In the genomic region with DNA sequence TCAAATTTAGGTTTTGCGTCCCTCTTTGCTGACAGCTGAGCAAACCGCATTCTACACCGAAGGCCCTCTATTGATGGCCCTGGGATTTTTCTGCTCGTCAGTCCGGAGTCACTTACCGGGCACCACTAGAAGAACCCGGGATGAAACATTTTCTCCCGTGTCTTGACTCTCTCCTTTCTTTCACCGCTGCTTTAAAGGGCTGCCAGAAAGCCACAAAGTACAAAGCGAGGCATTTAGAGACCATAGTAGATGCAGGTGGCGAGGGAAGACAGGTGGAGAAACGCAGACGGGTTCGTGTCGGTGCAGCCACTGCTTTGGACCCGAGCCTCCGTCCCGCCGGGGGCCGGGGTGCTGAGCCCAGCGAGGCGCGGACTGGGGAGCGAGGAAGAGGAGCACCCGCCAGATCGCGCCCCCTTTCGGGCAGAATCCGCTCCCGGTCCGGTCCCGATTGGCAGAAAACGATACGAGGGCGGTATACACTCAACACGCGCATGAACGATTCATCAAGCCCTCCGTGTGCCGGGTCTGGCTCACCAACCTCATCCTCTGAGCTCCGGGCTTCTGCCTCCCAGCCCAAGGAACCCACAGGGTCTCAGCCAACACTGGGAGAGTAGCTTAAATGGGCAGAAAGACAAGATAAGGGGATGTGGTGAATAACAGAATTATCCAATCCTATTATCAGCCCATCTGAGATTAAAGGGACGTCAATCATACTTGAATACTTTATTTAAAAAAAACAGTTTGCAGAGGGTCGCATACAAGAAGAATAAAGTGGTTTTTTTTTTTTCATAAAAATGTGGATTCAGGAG, we compare ENCODE assay signal across 8 cellular contexts.
DNase-seq lines count a peak whose midpoint lies in the region; ATAC-seq and FAIRE-seq lines count a peak whose summit lies in the region.

No MANE protein-coding gene starts in this region.

- no peaks in the 10 kb centered on the region for H3K9me2 ChIP-seq in Karpas-422 (replicated peaks; ENCODE audit: insufficient read depth, low read length)

- ATAC-seq in GM21737 (IDR thresholded peaks at IDR 0.05; ENCODE audit: unreplicated experiment), result peak; percentile 58
- ATAC-seq in activated T-cell treated with anti-CD3 and anti-CD28 coated beads, Interleukin-2, amount 50 U/mL, for 72 hours (replicated peaks in 1 of 2), result peak; percentile 85 to 87
- ATAC-seq in naive B cell (ENCODE audit: low read depth in 2 of 2), result peak; percentile 71

- H3K27me3 ChIP-seq in Karpas-422 (ENCODE audit: low read length), result no peaks in the 10 kb centered on the region

- peak overlapping the region; percentile 99 for H3K27ac Mint-ChIP-seq in activated T-cell treated with anti-CD3 and anti-CD28 coated beads, Interleukin-2, amount 50 U/mL, for 72 hours
- H3K27ac Mint-ChIP-seq in naive B cell, result peak overlapping the region; percentile 65 to 98 (median 94)

- H3K4me3 ChIP-seq in Karpas-422 (ENCODE audit: low read length), result peak overlapping the region; percentile 75

- no peak overlapping the region for H3K27ac ChIP-seq in Karpas-422 (ENCODE audit: low read length)

- H3K79me2 ChIP-seq in Karpas-422 (ENCODE audit: low read length), result no peaks in the 10 kb centered on the region

- peaks cover 38% of the 10 kb centered on the region for H3K27me3 Mint-ChIP-seq in activated T-cell treated with anti-CD3 and anti-CD28 coated beads, Interleukin-2, amount 50 U/mL, for 72 hours (ENCODE audit: low read depth)
- peaks cover 29 to 64% (median 37%) of the 10 kb centered on the region in 3 donors for H3K27me3 Mint-ChIP-seq in naive B cell

- H4K20me1 ChIP-seq in Karpas-422 (ENCODE audit: insufficient read depth, low read depth, low read length), result no peaks in the 10 kb centered on the region

- no peaks in the 10 kb centered on the region for H3K36me3 ChIP-seq in Karpas-422 (ENCODE audit: insufficient read depth, low read length)

- H3K9me3 ChIP-seq in Karpas-422 (ENCODE audit: low read length), result no peaks in the 10 kb centered on the region

- peaks cover 16% of the 10 kb centered on the region for H3K4me1 ChIP-seq in Karpas-422 (ENCODE audit: low read length)

- H3K4me2 ChIP-seq in Karpas-422 (ENCODE audit: low read depth, low read length, poor library complexity, severe bottlenecking), result peak overlapping the region; percentile 88

- peak overlapping the region; percentile 93 to 98 for H3K4me3 Mint-ChIP-seq in activated T-cell treated with anti-CD3 and anti-CD28 coated beads, Interleukin-2, amount 50 U/mL, for 72 hours
- H3K4me3 Mint-ChIP-seq in naive B cell, result peak overlapping the region; percentile 90 to 99 (median 94)

- DNase-seq in DMS 273 treated with DMSO at 0.1 percent for 48 hours (lab: John Stamatoyannopoulos, UW) (peak; percentile 81), Karpas-422 (peak; percentile 95), RCC 7860 (ENCODE audit: low spot score) (peak; percentile 77), fibroblast of gingiva (ENCODE audit: low read depth) (peak; percentile 69), naive B cell (peak; percentile 67)
- peak; percentile 86 to 92 for DNase-seq in activated T-cell treated with anti-CD3 and anti-CD28 coated beads, Interleukin-2, amount 50 U/mL, for 72 hours
- peak; percentile 71 for DNase-seq in stimulated activated CD8-positive, alpha-beta memory T cell treated with anti-CD3 and anti-CD28 coated beads, Interleukin-7, amount 100 ng/mL, for 24 hours (ENCODE audit: low read depth)

- peaks cover 20% of the 10 kb centered on the region for H3K4me1 Mint-ChIP-seq in activated T-cell treated with anti-CD3 and anti-CD28 coated beads, Interleukin-2, amount 50 U/mL, for 72 hours (ENCODE audit: low read depth)
- H3K4me1 Mint-ChIP-seq in naive B cell, result peaks cover 22 to 25% (median 24%) of the 10 kb centered on the region in 3 donors

- no peaks in the 10 kb centered on the region for H3K9me3 Mint-ChIP-seq in activated T-cell treated with anti-CD3 and anti-CD28 coated beads, Interleukin-2, amount 50 U/mL, for 72 hours
- peaks cover 0 to 13% (median 3%) of the 10 kb centered on the region in 7 donors for H3K9me3 Mint-ChIP-seq in naive B cell

- peak overlapping the region; percentile 97 for H2AFZ ChIP-seq in Karpas-422 (ENCODE audit: low read length)

- H3K9ac ChIP-seq in Karpas-422 (ENCODE audit: low read length), result peak overlapping the region; percentile 74

- no peaks in the 10 kb centered on the region for H3K36me3 Mint-ChIP-seq in activated T-cell treated with anti-CD3 and anti-CD28 coated beads, Interleukin-2, amount 50 U/mL, for 72 hours (ENCODE audit: insufficient read depth in 2 of 2)
- H3K36me3 Mint-ChIP-seq in naive B cell, result peaks cover 0 to 3% of the 10 kb centered on the region in 2 donors

- FAIRE-seq in RCC 7860 (lab: Jason Lieb, UNC), result no peak
